Comparison of ENCODE assay signal across 20 cellular contexts in the genomic region with DNA sequence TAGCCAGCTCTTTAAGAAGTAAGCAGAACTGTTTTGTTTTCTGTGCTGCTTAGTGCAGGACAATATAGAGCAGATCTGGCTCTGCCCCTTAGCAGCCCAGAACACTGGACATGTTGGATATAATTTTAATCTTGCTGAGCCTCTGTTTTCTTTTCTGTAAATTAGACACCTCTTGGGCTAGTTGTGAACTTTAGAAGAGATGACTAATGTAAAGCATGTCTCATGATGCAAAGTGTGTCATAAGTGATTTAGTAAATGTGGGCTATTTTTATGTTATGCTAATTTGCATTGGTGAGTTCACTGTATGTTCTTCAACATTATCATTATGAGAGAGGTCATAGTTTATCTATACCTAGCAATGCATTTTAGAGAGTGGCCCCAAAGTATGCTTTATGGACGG.
"Had no signal": no experiment of that assay in that cellular context is flagged by ENCODE, and none has a peak within 500 bp of the region (broad histone marks: within the 10 kb centered on the region; RNA-seq: fewer than 3 reads in every experiment).

No MANE protein-coding gene starts in this region.

- H3K4me1 ChIP-seq: left lung, lower lobe of right lung, right lobe of liver, uterus had no signal

- DNase-seq: activated CD4-positive, alpha-beta T cell treated with anti-CD3 and anti-CD28 coated beads for 36 hours; activated CD4-positive, CD25-positive, alpha-beta regulatory T cell; activated effector memory CD4-positive, alpha-beta T cell treated with anti-CD3 and anti-CD28 coated beads, Interleukin-2, amount 50 U/mL, for 16 hours; activated naive CD4-positive, alpha-beta T cell treated with anti-CD3 and anti-CD28 coated beads for 36 hours; activated naive CD8-positive, alpha-beta T cell treated with anti-CD3 and anti-CD28 coated beads, Interleukin-2, amount 10 ng/mL, durations not matched to agents 7 days and 5 days; activated T-cell treated with anti-CD3 and anti-CD28 coated beads for 4 hours; amniotic stem cell; central memory CD4-positive, alpha-beta T cell; dermis blood vessel endothelial cell; effector CD4-positive, alpha-beta T cell; erythroblast; kidney glomerular epithelial cell; left lung; lower lobe of right lung; mucosa of descending colon; right lobe of liver; stimulated activated CD4-positive, alpha-beta T cell treated with anti-CD3 and anti-CD28 coated beads, Interleukin-2, amount 100 ng/mL, for 48 hours; stimulated activated naive CD8-positive, alpha-beta T cell treated with anti-CD3 and anti-CD28 coated beads, Interleukin-15, Interleukin-2, amounts not matched to agents 100 U/mL and 50 U/mL, for 24 hours; uterus had no signal

- H3K27me3 ChIP-seq: left lung, right lobe of liver, uterus had no signal

- H3K9me3 ChIP-seq: lower lobe of right lung, right lobe of liver, thoracic aorta, uterus had no signal

- H3K4me3 ChIP-seq: left lung, lower lobe of right lung, mucosa of descending colon, right lobe of liver, thoracic aorta, uterus had no signal

- H3K36me3 ChIP-seq: left lung, lower lobe of right lung, right lobe of liver, thoracic aorta, uterus had no signal

- H3K27ac ChIP-seq: left lung, lower lobe of right lung, right lobe of liver, thoracic aorta, uterus had no signal
